Comparison of ENCODE assay signal across 1 cellular context in genomic region chr4:119000400-119000799, GRCh38.
TF ChIP-seq lines count a peak whose summit lies in the region.

No MANE protein-coding gene starts in this region.

TF ChIP-seq in GM23338, 12 proteins besides CTCF, POLR2A, EP300 and RAD21 (continued from another document):
- no peak for TF ChIP-seq ZNF462 (CRISPR knock-in tag; IDR thresholded peaks at IDR 0.05)
- TF ChIP-seq REST (IDR thresholded peaks at IDR 0.05; ENCODE audit: unreplicated experiment) = no peak
- TF ChIP-seq JUNB (IDR thresholded peaks at IDR 0.05; ENCODE audit: unreplicated experiment) = no peak
